8 cellular contexts compared by ENCODE assay signal in the genomic region with DNA sequence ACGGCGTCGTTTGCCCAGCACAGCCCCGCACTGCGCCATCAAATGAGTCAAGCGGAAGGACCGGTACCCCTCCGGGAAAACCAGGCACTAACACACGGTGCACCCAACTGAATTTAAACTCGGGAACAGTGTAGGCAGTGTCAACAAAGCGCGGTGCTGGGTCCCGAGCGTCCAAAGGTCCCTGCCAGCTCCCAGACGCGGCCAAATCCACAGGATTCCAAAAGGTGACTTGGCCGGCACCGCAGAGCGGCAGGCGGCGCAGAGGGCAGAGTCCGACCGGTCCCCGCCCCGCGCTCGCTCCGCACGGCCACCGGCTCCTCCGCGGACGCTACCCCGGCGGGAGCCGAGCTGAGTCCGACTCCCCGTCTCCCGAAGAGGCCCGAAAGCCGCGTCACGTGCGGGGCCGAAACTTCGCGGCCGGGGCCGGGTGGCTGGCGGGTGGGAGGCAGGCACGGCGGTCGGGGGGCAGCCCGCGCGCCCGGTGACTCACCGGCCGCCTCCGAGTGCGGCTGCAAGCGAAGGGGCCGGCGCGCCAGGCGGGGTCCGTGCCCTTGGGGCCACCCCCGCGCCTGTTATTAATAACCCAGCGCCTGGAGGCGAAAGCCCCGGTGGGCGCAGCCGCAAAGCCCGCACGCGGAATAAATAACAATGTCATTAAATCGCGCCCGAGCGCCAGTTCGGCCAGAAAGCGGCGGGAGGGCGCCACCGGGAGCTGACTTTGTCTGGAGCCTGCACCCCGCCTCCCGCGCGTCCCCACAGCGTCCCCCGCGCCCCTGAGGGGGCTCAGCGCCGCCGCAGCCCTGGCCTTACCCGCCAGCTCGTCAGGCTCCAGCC. TPM values are rescaled to one million over a fixed set of nuclear protein-coding genes. Genes with fewer than 3 reads are reported as not detected.
DNase-seq lines count a peak whose midpoint lies in the region; ATAC-seq and TF ChIP-seq lines count a peak whose summit lies in the region.

No MANE protein-coding gene starts in this region.

- H3K27ac ChIP-seq in BLaER1 (peak overlapping the region; percentile 85), foreskin keratinocyte (peak overlapping the region; percentile 54)

- peak overlapping the region; percentile 87 for H3K9ac ChIP-seq in BLaER1

- H3K9me3 Mint-ChIP-seq in activated T-cell treated with anti-CD3 and anti-CD28 coated beads, Interleukin-2, amount 50 U/mL, for 4 hours, result no peaks in the 10 kb centered on the region
- H3K9me3 Mint-ChIP-seq in natural killer cell treated with Interleukin-12 subunit alpha and Interleukin-12 subunit beta and Interleukin-15 and Interleukin-18, amount 100 ng/mL, for 72 hours, result no peaks in the 10 kb centered on the region
- H3K9me3 Mint-ChIP-seq in type B pancreatic cell, result peaks cover 8% of the 10 kb centered on the region

- H3K36me3 ChIP-seq in BLaER1, result no peaks in the 10 kb centered on the region

- no peak overlapping the region for H3K27ac Mint-ChIP-seq in natural killer cell treated with Interleukin-12 subunit alpha and Interleukin-12 subunit beta and Interleukin-15 and Interleukin-18, amount 100 ng/mL, for 72 hours
- H3K27ac Mint-ChIP-seq in type B pancreatic cell, result peak overlapping the region; percentile 89

- H3K4me1 Mint-ChIP-seq in activated T-cell treated with anti-CD3 and anti-CD28 coated beads, Interleukin-2, amount 50 U/mL, for 4 hours (ENCODE audit: low read depth), result peaks cover 11% of the 10 kb centered on the region
- H3K4me1 Mint-ChIP-seq in natural killer cell treated with Interleukin-12 subunit alpha and Interleukin-12 subunit beta and Interleukin-15 and Interleukin-18, amount 100 ng/mL, for 72 hours (ENCODE audit: low read depth in 2 of 2), result peaks cover 11 to 13% of the 10 kb centered on the region in 2 donors
- peaks cover 5% of the 10 kb centered on the region for H3K4me1 Mint-ChIP-seq in type B pancreatic cell (ENCODE audit: unreplicated experiment)

- H3K4me2 ChIP-seq in BLaER1, result peak overlapping the region; percentile 80

- no peaks in the 10 kb centered on the region for H3K27me3 ChIP-seq in BLaER1
- no peaks in the 10 kb centered on the region for H3K27me3 ChIP-seq in foreskin keratinocyte

- H3K27me3 Mint-ChIP-seq in activated T-cell treated with anti-CD3 and anti-CD28 coated beads, Interleukin-2, amount 50 U/mL, for 4 hours (ENCODE audit: low read depth), result peaks cover 44% of the 10 kb centered on the region
- peaks cover 39 to 59% of the 10 kb centered on the region in 2 donors for H3K27me3 Mint-ChIP-seq in natural killer cell treated with Interleukin-12 subunit alpha and Interleukin-12 subunit beta and Interleukin-15 and Interleukin-18, amount 100 ng/mL, for 72 hours
- peaks cover 45% of the 10 kb centered on the region for H3K27me3 Mint-ChIP-seq in type B pancreatic cell

- no peaks in the 10 kb centered on the region for H4K20me1 ChIP-seq in BLaER1

- H3K9me3 ChIP-seq in BLaER1, result no peaks in the 10 kb centered on the region

- ATAC-seq in GM18520 (IDR thresholded peaks at IDR 0.05; ENCODE audit: unreplicated experiment) (peak; percentile 21), HG02981 (IDR thresholded peaks at IDR 0.05; ENCODE audit: unreplicated experiment) (peak; percentile 30), foreskin keratinocyte (peak; percentile 57)
- ATAC-seq in activated T-cell treated with anti-CD3 and anti-CD28 coated beads, Interleukin-2, amount 50 U/mL, for 4 hours, result peak; percentile 59 to 61
- ATAC-seq in natural killer cell treated with Interleukin-12 subunit alpha and Interleukin-12 subunit beta and Interleukin-15 and Interleukin-18, amount 100 ng/mL, for 72 hours, result peak; percentile 57 to 78

- peak overlapping the region; percentile 92 for H3K4me3 ChIP-seq in BLaER1

- H3K36me3 Mint-ChIP-seq in activated T-cell treated with anti-CD3 and anti-CD28 coated beads, Interleukin-2, amount 50 U/mL, for 4 hours (ENCODE audit: insufficient read depth), result no peaks in the 10 kb centered on the region
- no peaks in the 10 kb centered on the region for H3K36me3 Mint-ChIP-seq in natural killer cell treated with Interleukin-12 subunit alpha and Interleukin-12 subunit beta and Interleukin-15 and Interleukin-18, amount 100 ng/mL, for 72 hours
- H3K36me3 Mint-ChIP-seq in type B pancreatic cell, result peaks cover 22% of the 10 kb centered on the region

- DNase-seq in NCI-H2227 (lab: John Stamatoyannopoulos, UW; ENCODE audit: unreplicated experiment) (peak; percentile 80), foreskin keratinocyte (peak in 1 of 2 donors; percentile 57), type B pancreatic cell (ENCODE audit: extremely low spot score, unreplicated experiment) (peak; percentile 81)
- DNase-seq in activated T-cell treated with anti-CD3 and anti-CD28 coated beads, Interleukin-2, amount 50 U/mL, for 4 hours, result no peak
- peak; percentile 65 for DNase-seq in natural killer cell treated with Interleukin-12 subunit alpha and Interleukin-12 subunit beta and Interleukin-15 and Interleukin-18, amount 100 ng/mL, for 72 hours (ENCODE audit: low spot score)

- peak overlapping the region; percentile 85 for H3K4me3 Mint-ChIP-seq in activated T-cell treated with anti-CD3 and anti-CD28 coated beads, Interleukin-2, amount 50 U/mL, for 4 hours
- peak overlapping the region; percentile 83 for H3K4me3 Mint-ChIP-seq in natural killer cell treated with Interleukin-12 subunit alpha and Interleukin-12 subunit beta and Interleukin-15 and Interleukin-18, amount 100 ng/mL, for 72 hours
- H3K4me3 Mint-ChIP-seq in type B pancreatic cell, result peak overlapping the region; percentile 91

- TF ChIP-seq CTCF in foreskin keratinocyte (conservative IDR thresholded peaks at IDR 0.05), result peak; percentile 42
- no peak for TF ChIP-seq CTCF in type B pancreatic cell (conservative IDR thresholded peaks at IDR 0.05)

- H3K4me1 ChIP-seq in BLaER1 (peaks cover 20% of the 10 kb centered on the region), foreskin keratinocyte (peaks cover 21% of the 10 kb centered on the region)

RNA-seq across cellular contexts. Expression of a gene that starts 0.8 kb away (rescaled TPM):
- under 1 TPM; 0.10 to 0.33 (median 0.29) TPM for total RNA-seq in activated T-cell treated with anti-CD3 and anti-CD28 coated beads, Interleukin-2, amount 50 U/mL, for 4 hours
- total RNA-seq in foreskin keratinocyte, result 5.4 and 5.5 TPM in 2 replicates
- polyA plus RNA-seq in foreskin keratinocyte, result 2.0 and 2.5 TPM in 2 replicates
- total RNA-seq in natural killer cell treated with Interleukin-12 subunit alpha and Interleukin-12 subunit beta and Interleukin-15 and Interleukin-18, amount 100 ng/mL, for 72 hours, result under 1 TPM; 0.05 to 0.95 TPM
- total RNA-seq in type B pancreatic cell (ENCODE audit: low replicate concordance), result 17.5 and 17.7 TPM in 2 replicates
